ENCODE assay signal across 1 cellular context in the genomic region with DNA sequence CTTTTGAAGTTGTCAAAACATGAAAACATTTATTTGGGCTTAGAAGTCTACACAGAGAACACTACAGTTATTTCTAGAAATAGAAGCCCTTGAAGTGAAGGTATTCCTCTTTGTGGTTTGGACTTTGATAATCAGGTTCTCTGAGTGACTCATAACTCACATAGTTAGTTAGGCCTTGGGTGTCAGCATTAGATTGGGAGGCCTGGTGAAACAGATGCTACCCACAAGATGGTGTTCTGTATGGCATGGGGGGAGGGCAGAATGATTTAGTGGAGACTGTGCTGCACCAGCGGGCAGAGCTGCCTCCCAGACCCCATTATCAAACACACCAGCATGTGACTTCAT.
TF ChIP-seq lines count a peak whose summit lies in the region.

No MANE protein-coding gene starts in this region.

TF ChIP-seq in GM12878, 131 proteins besides CTCF, POLR2A, EP300 and RAD21 (continued from another document):
- TF ChIP-seq, protein P1, sequence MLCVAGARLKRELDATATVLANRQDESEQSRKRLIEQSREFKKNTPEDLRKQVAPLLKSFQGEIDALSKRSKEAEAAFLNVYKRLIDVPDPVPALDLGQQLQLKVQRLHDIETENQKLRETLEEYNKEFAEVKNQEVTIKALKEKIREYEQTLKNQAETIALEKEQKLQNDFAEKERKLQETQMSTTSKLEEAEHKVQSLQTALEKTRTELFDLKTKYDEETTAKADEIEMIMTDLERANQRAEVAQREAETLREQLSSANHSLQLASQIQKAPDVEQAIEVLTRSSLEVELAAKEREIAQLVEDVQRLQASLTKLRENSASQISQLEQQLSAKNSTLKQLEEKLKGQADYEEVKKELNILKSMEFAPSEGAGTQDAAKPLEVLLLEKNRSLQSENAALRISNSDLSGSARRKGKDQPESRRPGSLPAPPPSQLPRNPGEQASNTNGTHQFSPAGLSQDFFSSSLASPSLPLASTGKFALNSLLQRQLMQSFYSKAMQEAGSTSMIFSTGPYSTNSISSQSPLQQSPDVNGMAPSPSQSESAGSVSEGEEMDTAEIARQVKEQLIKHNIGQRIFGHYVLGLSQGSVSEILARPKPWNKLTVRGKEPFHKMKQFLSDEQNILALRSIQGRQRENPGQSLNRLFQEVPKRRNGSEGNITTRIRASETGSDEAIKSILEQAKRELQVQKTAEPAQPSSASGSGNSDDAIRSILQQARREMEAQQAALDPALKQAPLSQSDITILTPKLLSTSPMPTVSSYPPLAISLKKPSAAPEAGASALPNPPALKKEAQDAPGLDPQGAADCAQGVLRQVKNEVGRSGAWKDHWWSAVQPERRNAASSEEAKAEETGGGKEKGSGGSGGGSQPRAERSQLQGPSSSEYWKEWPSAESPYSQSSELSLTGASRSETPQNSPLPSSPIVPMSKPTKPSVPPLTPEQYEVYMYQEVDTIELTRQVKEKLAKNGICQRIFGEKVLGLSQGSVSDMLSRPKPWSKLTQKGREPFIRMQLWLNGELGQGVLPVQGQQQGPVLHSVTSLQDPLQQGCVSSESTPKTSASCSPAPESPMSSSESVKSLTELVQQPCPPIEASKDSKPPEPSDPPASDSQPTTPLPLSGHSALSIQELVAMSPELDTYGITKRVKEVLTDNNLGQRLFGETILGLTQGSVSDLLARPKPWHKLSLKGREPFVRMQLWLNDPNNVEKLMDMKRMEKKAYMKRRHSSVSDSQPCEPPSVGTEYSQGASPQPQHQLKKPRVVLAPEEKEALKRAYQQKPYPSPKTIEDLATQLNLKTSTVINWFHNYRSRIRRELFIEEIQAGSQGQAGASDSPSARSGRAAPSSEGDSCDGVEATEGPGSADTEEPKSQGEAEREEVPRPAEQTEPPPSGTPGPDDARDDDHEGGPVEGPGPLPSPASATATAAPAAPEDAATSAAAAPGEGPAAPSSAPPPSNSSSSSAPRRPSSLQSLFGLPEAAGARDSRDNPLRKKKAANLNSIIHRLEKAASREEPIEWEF (IDR thresholded peaks at IDR 0.05; ENCODE audit: insufficient replicate concordance, low read depth, low read length), result no peak
- TF ChIP-seq JUND (IDR thresholded peaks at IDR 0.05; ENCODE audit: low read depth, low read length) (peak; percentile 72), EGR1 (IDR thresholded peaks at IDR 0.05; ENCODE audit: borderline replicate concordance in 1 of 2, low read depth in 2 of 2, low read length in 2 of 2) (no peak), NR2C1 (IDR thresholded peaks at IDR 0.05) (no peak), SMARCA5 (IDR thresholded peaks at IDR 0.05) (no peak)
- TF ChIP-seq, protein P2, sequence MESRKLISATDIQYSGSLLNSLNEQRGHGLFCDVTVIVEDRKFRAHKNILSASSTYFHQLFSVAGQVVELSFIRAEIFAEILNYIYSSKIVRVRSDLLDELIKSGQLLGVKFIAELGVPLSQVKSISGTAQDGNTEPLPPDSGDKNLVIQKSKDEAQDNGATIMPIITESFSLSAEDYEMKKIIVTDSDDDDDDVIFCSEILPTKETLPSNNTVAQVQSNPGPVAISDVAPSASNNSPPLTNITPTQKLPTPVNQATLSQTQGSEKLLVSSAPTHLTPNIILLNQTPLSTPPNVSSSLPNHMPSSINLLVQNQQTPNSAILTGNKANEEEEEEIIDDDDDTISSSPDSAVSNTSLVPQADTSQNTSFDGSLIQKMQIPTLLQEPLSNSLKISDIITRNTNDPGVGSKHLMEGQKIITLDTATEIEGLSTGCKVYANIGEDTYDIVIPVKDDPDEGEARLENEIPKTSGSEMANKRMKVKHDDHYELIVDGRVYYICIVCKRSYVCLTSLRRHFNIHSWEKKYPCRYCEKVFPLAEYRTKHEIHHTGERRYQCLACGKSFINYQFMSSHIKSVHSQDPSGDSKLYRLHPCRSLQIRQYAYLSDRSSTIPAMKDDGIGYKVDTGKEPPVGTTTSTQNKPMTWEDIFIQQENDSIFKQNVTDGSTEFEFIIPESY (IDR thresholded peaks at IDR 0.05), result no peak
- TF ChIP-seq, protein P3, sequence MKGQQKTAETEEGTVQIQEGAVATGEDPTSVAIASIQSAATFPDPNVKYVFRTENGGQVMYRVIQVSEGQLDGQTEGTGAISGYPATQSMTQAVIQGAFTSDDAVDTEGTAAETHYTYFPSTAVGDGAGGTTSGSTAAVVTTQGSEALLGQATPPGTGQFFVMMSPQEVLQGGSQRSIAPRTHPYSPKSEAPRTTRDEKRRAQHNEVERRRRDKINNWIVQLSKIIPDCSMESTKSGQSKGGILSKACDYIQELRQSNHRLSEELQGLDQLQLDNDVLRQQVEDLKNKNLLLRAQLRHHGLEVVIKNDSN (IDR thresholded peaks at IDR 0.05; ENCODE audit: borderline replicate concordance, extremely low read length, insufficient read depth, low read depth, low read length), result no peak
